ENCODE assay signal across 12 cellular contexts in the genomic region with DNA sequence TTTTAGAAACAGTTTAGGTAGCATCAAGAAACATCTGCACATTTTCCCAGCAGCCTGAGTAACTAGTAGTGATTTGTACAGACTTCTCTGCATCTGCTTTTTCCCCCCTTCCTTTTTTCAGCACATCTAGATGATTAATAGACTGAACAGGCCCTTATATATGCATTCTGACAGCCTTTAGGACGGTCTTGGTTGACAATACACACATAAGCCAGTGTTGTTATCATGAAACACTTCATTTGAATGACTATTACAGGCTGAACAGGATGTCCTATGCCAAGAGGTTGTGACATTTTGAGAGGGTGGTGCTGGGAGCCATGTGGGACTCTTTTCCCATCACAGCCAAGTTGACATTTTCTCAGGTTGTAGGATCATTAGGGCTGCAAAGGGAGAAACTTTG.
DNase-seq lines count a peak whose midpoint lies in the region; ATAC-seq and TF ChIP-seq lines count a peak whose summit lies in the region.
"Had no signal": no experiment of that assay in that cellular context is flagged by ENCODE, and none has a peak within 500 bp of the region (broad histone marks: within the 10 kb centered on the region; RNA-seq: fewer than 3 reads in every experiment).

No MANE protein-coding gene starts in this region.

- peak overlapping the region; percentile 97 for H3K27ac ChIP-seq in osteoblast (ENCODE audit: low read depth, low read length)
- peak overlapping the region; percentile 81 for H3K27ac ChIP-seq in vagina
- no peak overlapping the region for H3K27ac ChIP-seq in CD4-positive, alpha-beta T cell (ENCODE audit: low read depth, low read length)

- no peak for ATAC-seq in CD4-positive, alpha-beta T cell (ENCODE audit: poor library complexity)
- ATAC-seq in HG02840 (IDR thresholded peaks at IDR 0.05; ENCODE audit: low FRiP score, unreplicated experiment): no peak

- H3K36me3 Mint-ChIP-seq in CD4-positive, alpha-beta T cell (ENCODE audit: low read depth): peaks cover 4% of the 10 kb centered on the region

- DNase-seq in NCI-H2196 (lab: John Stamatoyannopoulos, UW; ENCODE audit: unreplicated experiment) (peak; percentile 21), NCI-H2196 treated with DMSO at 0.1 percent for 48 hours (lab: John Stamatoyannopoulos, UW; ENCODE audit: unreplicated experiment) (no peak), fibroblast of pulmonary artery (ENCODE audit: low read depth) (peak; percentile 67), osteoblast (ENCODE audit: insufficient read length, low spot score, missing footprints) (no peak), vagina (ENCODE audit: extremely low spot score in 2 of 2) (no peak), NCI-H524 treated with DMSO at 0.1 percent for 48 hours (lab: John Stamatoyannopoulos, UW) (no peak)
- DNase-seq in CD4-positive, alpha-beta T cell: no peak
- DNase-seq: activated T-cell treated with anti-CD3 and anti-CD28 coated beads, Interleukin-2, amount 50 U/mL, for 1 hour; NCI-H82; stimulated activated CD4-positive, alpha-beta T cell treated with anti-CD3 and anti-CD28 coated beads, Interleukin-15, amount 100 ng/mL, for 24 hours; T1000 had no signal

- POLR2A ChIA-PET in CD4-positive, alpha-beta T cell (lab: Charles Lee): no interaction called here

- H3K27me3 ChIP-seq in osteoblast (ENCODE audit: insufficient read depth, low read length) (no peaks in the 10 kb centered on the region), vagina (no peaks in the 10 kb centered on the region)
- H3K27me3 ChIP-seq in CD4-positive, alpha-beta T cell (ENCODE audit: control insufficient read depth, insufficient read depth, low read length): no peaks in the 10 kb centered on the region

- no peak for TF ChIP-seq POLR2A in vagina (IDR thresholded peaks at IDR 0.05)

- no peaks in the 10 kb centered on the region for H3K9me3 Mint-ChIP-seq in CD4-positive, alpha-beta T cell

- peak overlapping the region; percentile 78 for H3K4me2 ChIP-seq in osteoblast (ENCODE audit: insufficient read depth, low read length)

- H3K9me3 ChIP-seq in osteoblast (ENCODE audit: low read depth, low read length) (no peaks in the 10 kb centered on the region), vagina (no peaks in the 10 kb centered on the region)
- no peaks in the 10 kb centered on the region for H3K9me3 ChIP-seq in CD4-positive, alpha-beta T cell (ENCODE audit: control insufficient read depth, low read length)

- H3K27ac Mint-ChIP-seq in CD4-positive, alpha-beta T cell: no peak overlapping the region

- no peak overlapping the region for H3K4me3 Mint-ChIP-seq in CD4-positive, alpha-beta T cell

- H3K4me1 ChIP-seq in osteoblast (ENCODE audit: insufficient read depth, low read length) (peaks cover 42% of the 10 kb centered on the region), vagina (peaks cover 30% of the 10 kb centered on the region)

- no peaks in the 10 kb centered on the region for H3K79me2 ChIP-seq in osteoblast (ENCODE audit: insufficient read depth, low read length)

- H3K36me3 ChIP-seq in osteoblast (ENCODE audit: insufficient read depth, low read length): no peaks in the 10 kb centered on the region
- no peaks in the 10 kb centered on the region for H3K36me3 ChIP-seq in vagina

- no peaks in the 10 kb centered on the region for H4K20me1 ChIP-seq in osteoblast (ENCODE audit: insufficient read depth, low read length)

- intact Hi-C loops in vagina (cut with DNase I): loop anchor here (1.0 to 10.0 kb wide), 2 partner anchors 96 to 163 kb away; no protein-coding TSS in a partner anchor
- intact Hi-C loops in CD4-positive, alpha-beta T cell (cut with DNase I, micrococcal nuclease): no loop called here

- no peak overlapping the region for H3K4me3 ChIP-seq in fibroblast of pulmonary artery (replicated peaks; ENCODE audit: low read depth, low read length)
- H3K4me3 ChIP-seq in osteoblast (ENCODE audit: insufficient read depth, low read length): no peak overlapping the region
- H3K4me3 ChIP-seq in vagina: no peak overlapping the region

- TF ChIP-seq CTCF in fibroblast of pulmonary artery (IDR thresholded peaks at IDR 0.05; ENCODE audit: low read length, missing control alignments) (no peak), osteoblast (IDR thresholded peaks at IDR 0.05; ENCODE audit: extremely low read depth, low read depth, low read length) (no peak), vagina (IDR thresholded peaks at IDR 0.05) (no peak)
- TF ChIP-seq CTCF in CD4-positive, alpha-beta T cell (IDR thresholded peaks at IDR 0.05): no peak

- CTCF ChIA-PET in CD4-positive, alpha-beta T cell (lab: Charles Lee): no interaction called here

- H3K4me1 Mint-ChIP-seq in CD4-positive, alpha-beta T cell (ENCODE audit: low read depth): no peaks in the 10 kb centered on the region

- no peak overlapping the region for H2AFZ ChIP-seq in osteoblast (ENCODE audit: low read length)

- H3K27me3 Mint-ChIP-seq in CD4-positive, alpha-beta T cell: no peaks in the 10 kb centered on the region

Comparison
In these comparisons a context has a peak if more than half of its experiments do, and no peak if none do; other contexts are left out.
1. DNase-seq: peak in NCI-H2196 (single experiment) and fibroblast of pulmonary artery (single experiment); none in NCI-H2196 treated with DMSO at 0.1 percent for 48 hours (single experiment), osteoblast (single experiment), vagina (0 of 2), CD4-positive, alpha-beta T cell (0 of 10) and NCI-H524 treated with DMSO at 0.1 percent for 48 hours (single experiment).